Comparison of ENCODE assay signal across 1 cellular context in genomic region chr2:12304494-12305228, GRCh38.
TF ChIP-seq lines count a peak whose summit lies in the region.

No MANE protein-coding gene starts in this region.

TF ChIP-seq in HEK293, 187 proteins besides CTCF, POLR2A, EP300 and RAD21 (continued from another document and continues in another):
- TF ChIP-seq REST (tag by site-specific recombination; IDR thresholded peaks at IDR 0.05), result no peak
- peak; percentile 79 for TF ChIP-seq ZNF629 (tag by site-specific recombination; IDR thresholded peaks at IDR 0.05)
- 0 out of 2 replicates have a peak, but pooled peaks have one; percentile 54 for TF ChIP-seq SCRT1 (tag by site-specific recombination; IDR thresholded peaks at IDR 0.05; ENCODE audit: borderline replicate concordance)
- TF ChIP-seq SALL2 (tag by site-specific recombination; IDR thresholded peaks at IDR 0.05; ENCODE audit: borderline replicate concordance), result no peak
- TF ChIP-seq ZNF350 (tag by site-specific recombination; IDR thresholded peaks at IDR 0.05), result no peak
- TF ChIP-seq ZNF473 (tag by site-specific recombination; IDR thresholded peaks at IDR 0.05), result no peak
- peak; percentile 85; the same call in 1 of the 2 replicates for TF ChIP-seq HOXD13 (CRISPR knock-in tag; IDR thresholded peaks at IDR 0.05; ENCODE audit: borderline replicate concordance)
- 0 out of 2 replicates have a peak, but pooled peaks have one; percentile 17 for TF ChIP-seq KLF9 (tag by site-specific recombination; IDR thresholded peaks at IDR 0.05; ENCODE audit: low read depth)
- TF ChIP-seq KLF8 (tag by site-specific recombination; IDR thresholded peaks at IDR 0.05), result peak; percentile 85
- TF ChIP-seq ZEB2 (tag by site-specific recombination; IDR thresholded peaks at IDR 0.05), result peak; percentile 74
- no peak for TF ChIP-seq ZNF521 (tag by site-specific recombination; IDR thresholded peaks at IDR 0.05)
- no peak for TF ChIP-seq ZBTB7A (tag by site-specific recombination; IDR thresholded peaks at IDR 0.05; ENCODE audit: low read depth)
- peak; percentile 17; the same call in 1 of the 2 replicates for TF ChIP-seq PRDM10 (tag by site-specific recombination; IDR thresholded peaks at IDR 0.05)
- TF ChIP-seq ZBTB26 (tag by site-specific recombination; optimal IDR thresholded peaks at IDR 0.05), result no peak
- peak; percentile 93 for TF ChIP-seq ZNF366 (tag by site-specific recombination; conservative IDR thresholded peaks at IDR 0.05)
- peak; percentile 16; the same call in 1 of the 2 replicates for TF ChIP-seq ZNF792 (tag by site-specific recombination; IDR thresholded peaks at IDR 0.05)
- TF ChIP-seq PRDM4 (tag by site-specific recombination; IDR thresholded peaks at IDR 0.05), result peak; percentile 89
- TF ChIP-seq ZFP37 (tag by site-specific recombination; IDR thresholded peaks at IDR 0.05), result no peak
- TF ChIP-seq OSR2 (tag by site-specific recombination; IDR thresholded peaks at IDR 0.05), result peak; percentile 85
- peak; percentile 90 for TF ChIP-seq GLI2 (tag by site-specific recombination; IDR thresholded peaks at IDR 0.05; ENCODE audit: borderline replicate concordance, low read depth)
- TF ChIP-seq ZNF24 (tag by site-specific recombination; IDR thresholded peaks at IDR 0.05), result peak; percentile 81
- TF ChIP-seq ZSCAN18 (tag by site-specific recombination; IDR thresholded peaks at IDR 0.05), result 0 out of 2 replicates have a peak, but pooled peaks have one; percentile 34
- TF ChIP-seq ZBTB17 (tag by site-specific recombination; IDR thresholded peaks at IDR 0.05), result peak; percentile 36; the same call in 1 of the 2 replicates
- no peak for TF ChIP-seq ZNF416 (tag by site-specific recombination; IDR thresholded peaks at IDR 0.05)
- 0 out of 2 replicates have a peak, but pooled peaks have one; percentile 44 for TF ChIP-seq ZNF692 (tag by site-specific recombination; IDR thresholded peaks at IDR 0.05)
- TF ChIP-seq PATZ1 (tag by site-specific recombination; IDR thresholded peaks at IDR 0.05), result peak; percentile 33
- TF ChIP-seq ZNF266 (tag by site-specific recombination; IDR thresholded peaks at IDR 0.05; ENCODE audit: low read depth), result no peak
- 0 out of 2 replicates have a peak, but pooled peaks have one; percentile 7 for TF ChIP-seq ZIC2 (tag by site-specific recombination; IDR thresholded peaks at IDR 0.05)
- TF ChIP-seq KLF10 (tag by site-specific recombination; IDR thresholded peaks at IDR 0.05), result peak; percentile 70
- TF ChIP-seq GFI1B (tag by site-specific recombination; IDR thresholded peaks at IDR 0.05), result peak; percentile 79
- no peak for TF ChIP-seq ZNF510 (tag by site-specific recombination; IDR thresholded peaks at IDR 0.05; ENCODE audit: insufficient replicate concordance)
- TF ChIP-seq ZNF488 (tag by site-specific recombination; IDR thresholded peaks at IDR 0.05), result peak; percentile 64
- TF ChIP-seq ZNF292 (tag by site-specific recombination; IDR thresholded peaks at IDR 0.05; ENCODE audit: borderline replicate concordance, low read depth), result no peak
- TF ChIP-seq WT1 (tag by site-specific recombination; IDR thresholded peaks at IDR 0.05), result peak; percentile 93
- TF ChIP-seq SP2 (tag by site-specific recombination; IDR thresholded peaks at IDR 0.05), result peak; percentile 11; the same call in 1 of the 2 replicates
- peak; percentile 64; the same call in 1 of the 2 replicates for TF ChIP-seq MEIS1 (CRISPR knock-in tag; IDR thresholded peaks at IDR 0.05; ENCODE audit: borderline replicate concordance)
- TF ChIP-seq ZNF529 (tag by site-specific recombination; IDR thresholded peaks at IDR 0.05; ENCODE audit: insufficient replicate concordance), result no peak
- TF ChIP-seq TCF7L2 (IDR thresholded peaks at IDR 0.05; ENCODE audit: borderline replicate concordance, low read depth, low read length), result peak; percentile 58; the same call in 1 of the 2 replicates
- peak; percentile 92 for TF ChIP-seq FEZF1 (tag by site-specific recombination; IDR thresholded peaks at IDR 0.05)
- peak; percentile 97 for TF ChIP-seq GLIS1 (tag by site-specific recombination; IDR thresholded peaks at IDR 0.05)
- peak; percentile 78 for TF ChIP-seq ZNF561 (tag by site-specific recombination; IDR thresholded peaks at IDR 0.05; ENCODE audit: borderline replicate concordance)
- TF ChIP-seq ZNF513 (tag by site-specific recombination; IDR thresholded peaks at IDR 0.05), result 0 out of 2 replicates have a peak, but pooled peaks have one; percentile 31
- TF ChIP-seq ZNF391 (tag by site-specific recombination; IDR thresholded peaks at IDR 0.05; ENCODE audit: borderline replicate concordance, low read depth), result 0 out of 2 replicates have a peak, but pooled peaks have one; percentile 52
- no peak for TF ChIP-seq KLF16 (tag by site-specific recombination; IDR thresholded peaks at IDR 0.05)
